ENCODE assay signal across 8 cellular contexts in genomic region chr15:64883097-64883581, GRCh38. TPM values are rescaled to one million over a fixed set of nuclear protein-coding genes. Genes with fewer than 3 reads are reported as not detected.
DNase-seq lines count a peak whose midpoint lies in the region; ATAC-seq and TF ChIP-seq lines count a peak whose summit lies in the region.

No MANE protein-coding gene starts in this region.

- ATAC-seq in naive thymus-derived CD4-positive, alpha-beta T cell, result peak; percentile 70
- ATAC-seq in GM18868 (IDR thresholded peaks at IDR 0.05; ENCODE audit: unreplicated experiment), result no peak

- peak overlapping the region; percentile 13 to 85 (median 62) for H3K4me3 Mint-ChIP-seq in IgD-negative memory B cell
- H3K4me3 Mint-ChIP-seq in naive thymus-derived CD4-positive, alpha-beta T cell, result peak overlapping the region in 9 of 10 donors; percentile 34 to 76 (median 47)

- POLR2A ChIA-PET in naive thymus-derived CD4-positive, alpha-beta T cell (lab: Charles Lee), result interaction anchor here (0.6 to 6.8 kb wide), 3 partner anchors 11 to 47 kb away, joined by 3 to 53 read pairs (median 3); no protein-coding TSS in a partner anchor

- intact Hi-C loops in adrenal gland (cut with DNase I), result no loop called here
- intact Hi-C loops in naive thymus-derived CD4-positive, alpha-beta T cell (cut with micrococcal nuclease), result loop anchor here in 1 of 2 donors (1.0 kb wide), 1 partner anchor 10 kb away; no protein-coding TSS in a partner anchor

- H3K9me3 ChIP-seq in adrenal gland (replicated peaks in 1 of 3), result no peaks in the 10 kb centered on the region
- H3K9me3 ChIP-seq in naive thymus-derived CD4-positive, alpha-beta T cell (ENCODE audit: control insufficient read depth in 2 of 3, low read length in 3 of 3), result no peaks in the 10 kb centered on the region

- H3K4me3 ChIP-seq in adrenal gland, result no peak overlapping the region
- peak overlapping the region; percentile 2 for H3K4me3 ChIP-seq in naive thymus-derived CD4-positive, alpha-beta T cell (ENCODE audit: low read length)

- H3K36me3 Mint-ChIP-seq in IgD-negative memory B cell, result peaks cover 2% of the 10 kb centered on the region
- H3K36me3 Mint-ChIP-seq in naive thymus-derived CD4-positive, alpha-beta T cell, result no peaks in the 10 kb centered on the region

- no peak for TF ChIP-seq POLR2A in adrenal gland (IDR thresholded peaks at IDR 0.05)

- CTCF ChIA-PET in naive thymus-derived CD4-positive, alpha-beta T cell (lab: Charles Lee), result interaction anchor here (1.6 kb wide), 1 partner anchor 46 kb away, joined by 4 read pairs; no protein-coding TSS in a partner anchor

- peak overlapping the region; percentile 24 to 91 (median 88) for H3K27ac Mint-ChIP-seq in IgD-negative memory B cell
- H3K27ac Mint-ChIP-seq in naive thymus-derived CD4-positive, alpha-beta T cell, result peak overlapping the region in 8 of 9 donors; percentile 0 to 86 (median 50)

- DNase-seq in GM19238 (ENCODE audit: insufficient read length, low spot score), result peak; percentile 53
- peak in 1 of 7 donors; percentile 21 for DNase-seq in adrenal gland
- peak in 1 of 9 donors; percentile 9 for DNase-seq in naive thymus-derived CD4-positive, alpha-beta T cell
- DNase-seq in RPMI8226, result no peak
- no peak for DNase-seq in NCI-H69 (lab: John Stamatoyannopoulos, UW)
- no peak for DNase-seq in T-helper 9 cell

- no peaks in the 10 kb centered on the region for H3K36me3 ChIP-seq in adrenal gland (replicated peaks in 1 of 2)
- no peaks in the 10 kb centered on the region for H3K36me3 ChIP-seq in naive thymus-derived CD4-positive, alpha-beta T cell (ENCODE audit: control insufficient read depth in 2 of 3, insufficient read depth in 3 of 3, low read length in 3 of 3)

- WGBS in adrenal gland, 4 donors, result 60 to 74% (median 66%) methylated on average over 5 of the region's 5 CpGs

- H3K27me3 ChIP-seq in adrenal gland, result no peaks in the 10 kb centered on the region
- H3K27me3 ChIP-seq in naive thymus-derived CD4-positive, alpha-beta T cell (ENCODE audit: control insufficient read depth in 2 of 2, insufficient read depth in 2 of 2, low read length in 2 of 2), result no peaks in the 10 kb centered on the region

- H3K27ac ChIP-seq in adrenal gland, result peak overlapping the region; percentile 74 to 97 (median 88)
- H3K27ac ChIP-seq in naive thymus-derived CD4-positive, alpha-beta T cell (ENCODE audit: low read depth, low read length), result no peak overlapping the region

- H3K9me3 Mint-ChIP-seq in IgD-negative memory B cell, result no peaks in the 10 kb centered on the region
- H3K9me3 Mint-ChIP-seq in naive thymus-derived CD4-positive, alpha-beta T cell, result no peaks in the 10 kb centered on the region

- peaks cover 18 to 28% (median 24%) of the 10 kb centered on the region in 3 donors for H3K4me1 Mint-ChIP-seq in IgD-negative memory B cell
- peaks cover 13 to 31% (median 28%) of the 10 kb centered on the region in 7 donors for H3K4me1 Mint-ChIP-seq in naive thymus-derived CD4-positive, alpha-beta T cell

- no peaks in the 10 kb centered on the region for H3K27me3 Mint-ChIP-seq in IgD-negative memory B cell
- no peaks in the 10 kb centered on the region for H3K27me3 Mint-ChIP-seq in naive thymus-derived CD4-positive, alpha-beta T cell

- H3K4me1 ChIP-seq in adrenal gland (replicated peaks in 1 of 2), result peaks cover 36 to 46% of the 10 kb centered on the region in 2 donors
- H3K4me1 ChIP-seq in naive thymus-derived CD4-positive, alpha-beta T cell (ENCODE audit: control insufficient read depth in 2 of 2, insufficient read depth in 2 of 2, low read length in 2 of 2), result peaks cover 27 to 30% of the 10 kb centered on the region in 2 donors

- TF ChIP-seq CTCF in adrenal gland (IDR thresholded peaks at IDR 0.05), result no peak

RNA-seq across cellular contexts. Expression of gene ANKDD1A, which starts 28.6 kb away (rescaled TPM):
- polyA plus RNA-seq in IgD-negative memory B cell (3.4 TPM), adrenal gland (10 to 100 TPM; 13.0 to 29.7 (median 23.0) TPM)
- total RNA-seq in adrenal gland, result 10 to 100 TPM; 17.2 to 41.7 (median 31.3) TPM
- total RNA-seq in naive thymus-derived CD4-positive, alpha-beta T cell, result 1 to 10 TPM; 3.3 to 9.3 (median 4.0) TPM
- 1 to 10 TPM in 1 of 2 donors, under 1 TPM in 1; 0.20 to 2.0 TPM for polyA plus RNA-seq in naive thymus-derived CD4-positive, alpha-beta T cell

RNA-seq across cellular contexts. Expression of gene PLEKHO2, which starts 41.4 kb away (rescaled TPM):
- polyA plus RNA-seq in IgD-negative memory B cell, result 45.1 TPM
- 10 to 100 TPM; 31.3 to 62.9 (median 50.3) TPM for total RNA-seq in adrenal gland
- 10 to 100 TPM; 20.4 to 49.3 (median 33.7) TPM for polyA plus RNA-seq in adrenal gland
- 10 to 100 TPM in 4 of 5 experiments, 1 to 10 TPM in 1; 8.6 to 52.3 (median 14.0) TPM for total RNA-seq in naive thymus-derived CD4-positive, alpha-beta T cell
- polyA plus RNA-seq in naive thymus-derived CD4-positive, alpha-beta T cell, result 10 to 100 TPM; 10.3 to 20.9 TPM

RNA-seq across cellular contexts. Expression of gene PIF1, which starts 57.7 kb away (rescaled TPM):
- polyA plus RNA-seq in IgD-negative memory B cell, result 2.4 TPM
- 1 to 10 TPM in 5 of 8 donors, under 1 TPM in 3; 0.26 to 3.8 (median 1.7) TPM for total RNA-seq in adrenal gland
- 1 to 10 TPM in 2 of 3 donors, under 1 TPM in 1; 0.33 to 6.0 (median 3.0) TPM for polyA plus RNA-seq in adrenal gland
- 10 to 100 TPM in 1 of 5 experiments, 1 to 10 TPM in 1, under 1 TPM in 1, not detected in 2; 0.34 to 30.2 (median 1.0) TPM for total RNA-seq in naive thymus-derived CD4-positive, alpha-beta T cell
- not detected for polyA plus RNA-seq in naive thymus-derived CD4-positive, alpha-beta T cell
